ENCODE assay signal across 8 cellular contexts in genomic region chr11:64742940-64743590, GRCh38. TPM values are rescaled to one million over a fixed set of nuclear protein-coding genes. Genes with fewer than 3 reads are reported as not detected.
A peak's percentile ranks its signal among the peaks of the same experiment; 100 is the strongest.
DNase-seq lines count a peak whose midpoint lies in the region; ATAC-seq and TF ChIP-seq lines count a peak whose summit lies in the region.

No MANE protein-coding gene starts in this region.

- TF ChIP-seq CTCF in IMR-90 (conservative IDR thresholded peaks at IDR 0.05; ENCODE audit: low read depth, low read length): peak; percentile 75
- TF ChIP-seq CTCF in activated B cell treated with CpG ODN at 0.5 μM for 24 hours (IDR thresholded peaks at IDR 0.05): peak; percentile 85

- intact Hi-C loops in IMR-90 (cut with micrococcal nuclease) (loop anchor here (1.0 kb wide), 1 partner anchor 24 kb away; no protein-coding TSS in a partner anchor), activated B cell treated with CpG ODN at 0.5 μM for 24 hours (cut with micrococcal nuclease) (loop anchor here (1.0 to 5.0 kb wide), 11 partner anchors 20 to 426 kb away; partner anchors contain the start of genes MAP4K2, NRXN2, PRDX5 and TRMT112), left colon (cut with DNase I, micrococcal nuclease) (no loop called here)

- H3K27me3 ChIP-seq in IMR-90 (ENCODE audit: control insufficient read depth, insufficient read depth, low read length): peaks cover 69% of the 10 kb centered on the region

- CTCF ChIA-PET in IMR-90 (lab: Yijun Ruan, JAX) (no interaction called here), activated B cell treated with CpG ODN at 0.5 μM for 24 hours (lab: Charles Lee) (interaction anchor here (0.6 to 5.8 kb wide), 12 partner anchors 18 to 383 kb away, joined by 3 to 49 read pairs (median 6); partner anchors contain the start of gene CDC42BPG)

- H3K9me3 ChIP-seq in IMR-90 (ENCODE audit: control insufficient read depth, insufficient read depth, low read length): no peaks in the 10 kb centered on the region

- no peaks in the 10 kb centered on the region for H3K79me1 ChIP-seq in IMR-90 (ENCODE audit: low read depth in 1 of 2, low read length in 2 of 2)

- H3K23ac ChIP-seq in IMR-90 (ENCODE audit: low read depth, low read length): no peak overlapping the region

- TF ChIP-seq RAD21 in IMR-90 (IDR thresholded peaks at IDR 0.05; ENCODE audit: low read length): peak; percentile 52

- H2AK5ac ChIP-seq in IMR-90 (ENCODE audit: low read depth, low read length): no peak overlapping the region

- no peak overlapping the region for H3K9ac ChIP-seq in IMR-90 (ENCODE audit: low read depth, low read length)

- H3K4ac ChIP-seq in IMR-90 (ENCODE audit: low read depth, low read length): no peak overlapping the region

- peak overlapping the region; percentile 96 for H3K4me3 Mint-ChIP-seq in activated B cell treated with CpG ODN at 0.5 μM for 24 hours

- POLR2A ChIA-PET in IMR-90 (lab: Charles Lee; ENCODE audit: unreplicated experiment) (no interaction called here), activated B cell treated with CpG ODN at 0.5 μM for 24 hours (lab: Charles Lee) (interaction anchor here (0.6 to 10.2 kb wide), 21 partner anchors 9 to 743 kb away, joined by 3 to 197 read pairs (median 6); partner anchors contain the start of genes EHD1, MAP4K2, MEN1 and PRDX5)

- no peaks in the 10 kb centered on the region for H3K36me3 ChIP-seq in IMR-90 (ENCODE audit: control insufficient read depth, insufficient read depth, low read length)

- peaks cover 4% of the 10 kb centered on the region for H3K9me1 ChIP-seq in IMR-90 (ENCODE audit: insufficient read depth, low read length)

- H4K20me1 ChIP-seq in IMR-90 (ENCODE audit: insufficient read depth, low read length): peaks cover under 1% of the 10 kb centered on the region; the same call in 1 of the 2 replicates

- no peak overlapping the region for H3K18ac ChIP-seq in IMR-90 (ENCODE audit: low read depth, low read length)

- no peak overlapping the region for H2BK20ac ChIP-seq in IMR-90 (ENCODE audit: low read depth, low read length)

- no peak overlapping the region for H2BK120ac ChIP-seq in IMR-90 (ENCODE audit: low read depth, low read length)

- no peak overlapping the region for H2BK5ac ChIP-seq in IMR-90 (ENCODE audit: low read depth, low read length, poor library complexity, severe bottlenecking)

- no peak overlapping the region for H4K8ac ChIP-seq in IMR-90 (ENCODE audit: low read depth in 2 of 2, low read length in 2 of 2)

- peaks cover 38% of the 10 kb centered on the region for H3K36me3 Mint-ChIP-seq in activated B cell treated with CpG ODN at 0.5 μM for 24 hours (ENCODE audit: low read depth)

- H3K9me3 Mint-ChIP-seq in activated B cell treated with CpG ODN at 0.5 μM for 24 hours: no peaks in the 10 kb centered on the region

- no peaks in the 10 kb centered on the region for H3K27me3 Mint-ChIP-seq in activated B cell treated with CpG ODN at 0.5 μM for 24 hours

- DNase-seq in Daoy (ENCODE audit: low read depth) (peak; percentile 58), IMR-90 (no peak), activated B cell treated with CpG ODN at 0.5 μM for 24 hours (peak; percentile 89), left colon (peak; percentile 48 to 73), cerebellar nuclear complex (lab: John Stamatoyannopoulos, UW) (no peak)
- DNase-seq in central memory CD4-positive, alpha-beta T cell: peak; percentile 70
- peak; percentile 52 for DNase-seq in stimulated activated CD4-positive, alpha-beta T cell treated with anti-CD3 and anti-CD28 coated beads, Interleukin-2, amount 100 ng/mL, for 4 hours (ENCODE audit: low read depth)

- peaks cover 13% of the 10 kb centered on the region for H3K4me1 ChIP-seq in IMR-90 (ENCODE audit: control insufficient read depth, insufficient read depth, low read length)

- peak overlapping the region; percentile 78 for H3K4me2 ChIP-seq in IMR-90 (ENCODE audit: low read depth, low read length)

- no peak overlapping the region for H3K27ac ChIP-seq in IMR-90 (ENCODE audit: insufficient read depth, low read length)

- 1% methylated on average over 17 of the region's 53 CpGs; no CpG with 5 or more reads in 1 of the 2 experiments for WGBS in IMR-90 (ENCODE audit: extremely low coverage in 2 of 2, insufficient read length in 1 of 2), 2 experiments

- dilution Hi-C loops in IMR-90 (cut with HindIII; ENCODE audit: low sequenced_read_pairs, unreplicated experiment): no loop called here

- no peak overlapping the region for H3K27ac Mint-ChIP-seq in activated B cell treated with CpG ODN at 0.5 μM for 24 hours

- H3K56ac ChIP-seq in IMR-90 (ENCODE audit: extremely low read depth, insufficient read depth, low read length): no peak overlapping the region

- no peak overlapping the region for H4K91ac ChIP-seq in IMR-90 (ENCODE audit: insufficient read depth, low read depth, low read length)

- H4K5ac ChIP-seq in IMR-90 (ENCODE audit: low read depth, low read length): no peak overlapping the region

- peak overlapping the region; percentile 91 for H2AK9ac ChIP-seq in IMR-90 (replicated peaks; ENCODE audit: low read depth, low read length, poor library complexity)

- in situ Hi-C loops in IMR-90 (cut with MboI; ENCODE audit: low sequenced_read_pairs): no loop called here

- ATAC-seq in IMR-90 (ENCODE audit: low read depth) (peak; percentile 76), activated B cell treated with CpG ODN at 0.5 μM for 24 hours (ENCODE audit: low read depth) (peak; percentile 12), left colon (peak; percentile 79), HG03571 (IDR thresholded peaks at IDR 0.05; ENCODE audit: unreplicated experiment) (no peak)

- peaks cover 43% of the 10 kb centered on the region for H3K4me1 Mint-ChIP-seq in activated B cell treated with CpG ODN at 0.5 μM for 24 hours

- no peak overlapping the region for H3K14ac ChIP-seq in IMR-90 (replicated peaks; ENCODE audit: low read depth, low read length)

- no TSS peak for BruUV-seq in IMR-90 (replicated peaks; lab: Mats Ljungman, UMichigan)

- peak overlapping the region; percentile 36 for H3K4me3 ChIP-seq in IMR-90 (ENCODE audit: insufficient read depth, low read depth, low read length)

- peak overlapping the region; percentile 90 for H2AFZ ChIP-seq in IMR-90 (replicated peaks; ENCODE audit: low read length, poor library complexity)

- H2BK15ac ChIP-seq in IMR-90 (ENCODE audit: low read depth, low read length): no peak overlapping the region

- TF ChIP-seq POLR2A in IMR-90 (IDR thresholded peaks at IDR 0.05; ENCODE audit: low read depth, low read length): no peak

TF ChIP-seq in IMR-90, 13 proteins besides CTCF, POLR2A, EP300 and RAD21 (continues in another document):
- TF ChIP-seq RFX5 (IDR thresholded peaks at IDR 0.05; ENCODE audit: low read depth, low read length): no peak
- no peak for TF ChIP-seq CHD1 (IDR thresholded peaks at IDR 0.05; ENCODE audit: low read depth, low read length)
- no peak for TF ChIP-seq BHLHE40 (IDR thresholded peaks at IDR 0.05; ENCODE audit: low read depth, low read length)
- no peak for TF ChIP-seq FOS (IDR thresholded peaks at IDR 0.05; ENCODE audit: low read depth, low read length)
- no peak for TF ChIP-seq ELK1 (IDR thresholded peaks at IDR 0.05; ENCODE audit: borderline replicate concordance, low read depth, low read length)

RNA-seq across cellular contexts. Expression of gene RASGRP2, which starts 0.9 kb away (rescaled TPM):
- total RNA-seq in Daoy (2014; rRNA removed; shearing (Covaris generic)): not detected in 2 replicates
- total RNA-seq in IMR-90 (2012; rRNA removed): not detected in 2 replicates
- 0.82 and 1.2 TPM in 2 replicates for polyA plus RNA-seq in IMR-90 (2012; rRNA removed)
- 0.93 TPM in 1 of 2 replicates, not detected in the other for polyA plus RNA-seq in IMR-90 (2012; cell fraction: cytosol; rRNA removed)
- polyA plus RNA-seq in IMR-90 (2012; cell fraction: nucleus; rRNA removed; ENCODE audit: low replicate concordance): 1.2 and 1.9 TPM in 2 replicates
- 165 and 177 TPM in 2 replicates for total RNA-seq in activated B cell treated with CpG ODN at 0.5 μM for 24 hours
- 1 to 10 TPM; 2.0 to 7.7 TPM for total RNA-seq in left colon

RNA-seq across cellular contexts. Expression of gene PYGM, which starts 16.7 kb away (rescaled TPM):
- total RNA-seq in Daoy (2014; rRNA removed; shearing (Covaris generic)): not detected in 2 replicates
- total RNA-seq in IMR-90 (2012; rRNA removed) (under 0.01 and 0.18 TPM in 2 replicates), activated B cell treated with CpG ODN at 0.5 μM for 24 hours (3.2 and 4.8 TPM in 2 replicates), left colon (1 to 10 TPM in 1 of 2 donors, under 1 TPM in 1; 0.67 to 3.0 TPM)
- polyA plus RNA-seq in IMR-90 (2012; rRNA removed): 0.21 and 0.46 TPM in 2 replicates
- polyA plus RNA-seq in IMR-90 (2012; cell fraction: cytosol; rRNA removed): 0.08 and 0.31 TPM in 2 replicates
- 0.58 and 0.64 TPM in 2 replicates for polyA plus RNA-seq in IMR-90 (2012; cell fraction: nucleus; rRNA removed; ENCODE audit: low replicate concordance)

RNA-seq across cellular contexts. Expression of gene NRXN2, which starts 20.1 kb away (rescaled TPM):
- total RNA-seq in Daoy (2014; rRNA removed; shearing (Covaris generic)): 0.15 and 20.9 TPM in 2 replicates
- total RNA-seq in IMR-90 (2012; rRNA removed): 0.18 and 0.28 TPM in 2 replicates
- polyA plus RNA-seq in IMR-90 (2012; rRNA removed): 0.13 and 0.22 TPM in 2 replicates
- 0.17 and 0.21 TPM in 2 replicates for polyA plus RNA-seq in IMR-90 (2012; cell fraction: cytosol; rRNA removed)
- 0.39 and 0.55 TPM in 2 replicates for polyA plus RNA-seq in IMR-90 (2012; cell fraction: nucleus; rRNA removed; ENCODE audit: low replicate concordance)
- total RNA-seq in activated B cell treated with CpG ODN at 0.5 μM for 24 hours: 0.54 and 0.73 TPM in 2 replicates
- total RNA-seq in left colon: 1 to 10 TPM; 3.6 to 5.3 TPM

RNA-seq across cellular contexts. Expression of gene SF1, which starts 35.3 kb away (rescaled TPM):
- 99.7 and 151 TPM in 2 replicates for total RNA-seq in Daoy (2014; rRNA removed; shearing (Covaris generic))
- total RNA-seq in IMR-90 (2012; rRNA removed) (56.8 and 76.1 TPM in 2 replicates), activated B cell treated with CpG ODN at 0.5 μM for 24 hours (640 and 687 TPM in 2 replicates), left colon (100 to 1,000 TPM; 201 to 216 TPM)
- 75.0 and 88.0 TPM in 2 replicates for polyA plus RNA-seq in IMR-90 (2012; rRNA removed)
- polyA plus RNA-seq in IMR-90 (2012; cell fraction: cytosol; rRNA removed): 103 and 112 TPM in 2 replicates
- polyA plus RNA-seq in IMR-90 (2012; cell fraction: nucleus; rRNA removed; ENCODE audit: low replicate concordance): 263 and 388 TPM in 2 replicates

RNA-seq across cellular contexts. Expression of gene MAP4K2, which starts 59.9 kb away (rescaled TPM):
- total RNA-seq in Daoy (2014; rRNA removed; shearing (Covaris generic)): 6.7 and 10.4 TPM in 2 replicates
- total RNA-seq in IMR-90 (2012; rRNA removed) (9.2 and 11.7 TPM in 2 replicates), activated B cell treated with CpG ODN at 0.5 μM for 24 hours (69.1 and 73.6 TPM in 2 replicates), left colon (10 to 100 TPM in 1 of 2 donors, 1 to 10 TPM in 1; 7.3 to 13.9 TPM)
- polyA plus RNA-seq in IMR-90 (2012; rRNA removed): 16.6 and 22.2 TPM in 2 replicates
- polyA plus RNA-seq in IMR-90 (2012; cell fraction: cytosol; rRNA removed): 18.8 and 24.1 TPM in 2 replicates
- 41.7 and 95.5 TPM in 2 replicates for polyA plus RNA-seq in IMR-90 (2012; cell fraction: nucleus; rRNA removed; ENCODE audit: low replicate concordance)

Comparison
In these comparisons a context has a peak if more than half of its experiments do, and no peak if none do; other contexts are left out.
1. DNase-seq: peak in Daoy (single experiment), activated B cell treated with CpG ODN at 0.5 μM for 24 hours (single experiment), central memory CD4-positive, alpha-beta T cell (single experiment), left colon (2 of 2) and stimulated activated CD4-positive, alpha-beta T cell treated with anti-CD3 and anti-CD28 coated beads, Interleukin-2, amount 100 ng/mL, for 4 hours (single experiment); none in IMR-90 (single experiment) and cerebellar nuclear complex (0 of 2).
2. RNA of gene RASGRP2, which starts 0.9 kb away (total RNA-seq): 165 to 177 TPM in activated B cell treated with CpG ODN at 0.5 μM for 24 hours; 2.0 to 7.7 TPM in left colon, not detected in Daoy and not detected in IMR-90; every median in the first group is over 10 times any median in the second.
3. intact Hi-C loops: an anchor here in IMR-90 (1.0 kb wide) and activated B cell treated with CpG ODN at 0.5 μM for 24 hours (1.0 to 5.0 kb wide); none called in left colon.